ENCODE assay signal across 9 cellular contexts in the genomic region with DNA sequence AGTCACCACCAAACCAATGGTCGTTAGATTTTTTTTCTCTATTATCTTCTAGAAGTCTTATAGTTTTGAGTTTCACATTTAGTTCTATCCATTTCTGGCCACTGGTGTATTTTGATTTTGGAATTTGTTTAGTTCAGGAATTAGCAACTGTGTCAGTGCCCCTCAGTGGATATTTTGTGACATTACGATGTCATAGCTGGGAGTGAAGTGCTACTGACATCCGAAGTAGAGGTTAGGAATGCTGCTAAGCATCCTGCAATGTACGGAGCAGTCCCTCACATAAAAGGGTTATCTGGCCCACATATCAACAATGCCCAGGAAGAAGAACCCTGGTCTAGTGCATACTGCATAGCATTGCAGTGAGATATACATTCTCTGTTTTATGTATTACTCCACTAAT.
DNase-seq lines count a peak whose midpoint lies in the region; ATAC-seq and TF ChIP-seq lines count a peak whose summit lies in the region.
"Had no signal": no experiment of that assay in that cellular context is flagged by ENCODE, and none has a peak within 500 bp of the region (broad histone marks: within the 10 kb centered on the region; RNA-seq: fewer than 3 reads in every experiment).

No MANE protein-coding gene starts in this region.

- H3K4me2 ChIP-seq in GM23338 (no peak overlapping the region), SK-N-SH (no peak overlapping the region)

- H3K27ac ChIP-seq in GM23338 (ENCODE audit: low read depth) (no peak overlapping the region), SK-N-SH (ENCODE audit: low read depth in 2 of 2, low read length in 1 of 2) (no peak overlapping the region)

- no peak for ATAC-seq in GM23338
- ATAC-seq in GM18511 (IDR thresholded peaks at IDR 0.05; ENCODE audit: unreplicated experiment): no peak
- no peak for ATAC-seq in HG02885 (IDR thresholded peaks at IDR 0.05; ENCODE audit: poor library complexity, unreplicated experiment)
- ATAC-seq in HG03378 (IDR thresholded peaks at IDR 0.05; ENCODE audit: unreplicated experiment): no peak
- no peak for ATAC-seq in HG02970 (IDR thresholded peaks at IDR 0.05; ENCODE audit: low FRiP score, unreplicated experiment)

- H3F3A ChIP-seq in GM23338 (replicated peaks; ENCODE audit: low read depth) (no peaks in the 10 kb centered on the region), SK-N-SH (replicated peaks; ENCODE audit: insufficient read depth) (no peaks in the 10 kb centered on the region)

- no peak overlapping the region for H3K4me3 Mint-ChIP-seq in GM23338

- no peak overlapping the region for H2AFZ ChIP-seq in GM23338
- no peak overlapping the region for H2AFZ ChIP-seq in SK-N-SH (ENCODE audit: low read depth)

- no peaks in the 10 kb centered on the region for H3K27me3 ChIP-seq in GM23338 (ENCODE audit: insufficient read depth)
- no peaks in the 10 kb centered on the region for H3K27me3 ChIP-seq in SK-N-SH (ENCODE audit: insufficient read depth)

- peaks cover 19% of the 10 kb centered on the region for H3K9me3 Mint-ChIP-seq in GM23338

- no peaks in the 10 kb centered on the region for H4K20me1 ChIP-seq in GM23338 (replicated peaks; ENCODE audit: insufficient read depth)
- no peaks in the 10 kb centered on the region for H4K20me1 ChIP-seq in SK-N-SH (ENCODE audit: insufficient read depth)

- peaks cover 14% of the 10 kb centered on the region for H3K36me3 Mint-ChIP-seq in GM23338 (ENCODE audit: low read depth)

- no peak overlapping the region for H3K9ac ChIP-seq in SK-N-SH

- peak; percentile 72 for TF ChIP-seq RAD21 in SK-N-SH (IDR thresholded peaks at IDR 0.05; ENCODE audit: low read length)

- CTCF ChIA-PET in SK-N-SH (lab: Yijun Ruan, JAX): interaction anchor here (0.7 to 1.4 kb wide), 4 partner anchors 660 to 1031 kb away, joined by 3 to 4 read pairs (median 3); no protein-coding TSS in a partner anchor

- no peaks in the 10 kb centered on the region for H3K9me2 ChIP-seq in GM23338 (ENCODE audit: insufficient read depth)
- H3K9me2 ChIP-seq in SK-N-SH: no peaks in the 10 kb centered on the region

- H3K79me2 ChIP-seq in GM23338 (replicated peaks; ENCODE audit: insufficient read depth): no peaks in the 10 kb centered on the region
- no peaks in the 10 kb centered on the region for H3K79me2 ChIP-seq in SK-N-SH (ENCODE audit: insufficient read depth)

- peak; percentile 30 for TF ChIP-seq CTCF in AG09309 (IDR thresholded peaks at IDR 0.05; ENCODE audit: control insufficient read depth, insufficient read depth, low read depth, low read length, missing control alignments)
- peak; percentile 23 to 39; a peak in 3 of 4 replicates for TF ChIP-seq CTCF in GM23338 (conservative IDR thresholded peaks at IDR 0.05; ENCODE audit: low read depth in 2 of 2)
- TF ChIP-seq CTCF in SK-N-SH (IDR thresholded peaks at IDR 0.05): peak; percentile 44

- no peaks in the 10 kb centered on the region for H3K4me1 ChIP-seq in GM23338 (ENCODE audit: insufficient read depth)
- no peaks in the 10 kb centered on the region for H3K4me1 ChIP-seq in SK-N-SH (ENCODE audit: control insufficient read depth in 1 of 2, insufficient read depth in 2 of 2, low read depth in 1 of 2, low read length in 1 of 2)

- DNase-seq in AG09309 (ENCODE audit: low read depth) (no peak), GM23338 (ENCODE audit: low spot score) (peak; percentile 15), SK-N-SH (peak; percentile 30), kidney tubule cell (ENCODE audit: low spot score) (peak; percentile 37)
- DNase-seq: T-helper 1 cell had no signal

- no peak overlapping the region for H3K4me3 ChIP-seq in AG09309 (ENCODE audit: control insufficient read depth, low read depth, low read length)
- H3K4me3 ChIP-seq in GM23338: no peak overlapping the region
- H3K4me3 ChIP-seq in SK-N-SH (ENCODE audit: low read depth in 2 of 2, low read length in 1 of 2): no peak overlapping the region

- TF ChIP-seq EP300 in SK-N-SH (IDR thresholded peaks at IDR 0.05; ENCODE audit: borderline replicate concordance in 1 of 2, low read depth in 1 of 2, low read length in 1 of 2): no peak

- no peak overlapping the region for H3K27ac Mint-ChIP-seq in GM23338

- H3K36me3 ChIP-seq in GM23338 (ENCODE audit: insufficient read depth): no peaks in the 10 kb centered on the region
- no peaks in the 10 kb centered on the region for H3K36me3 ChIP-seq in SK-N-SH (replicated peaks in 1 of 2; ENCODE audit: control insufficient read depth in 1 of 2, insufficient read depth in 2 of 2, low read length in 1 of 2)

- H3K9me3 ChIP-seq in SK-N-SH: no peaks in the 10 kb centered on the region

- POLR2A ChIA-PET in SK-N-SH (lab: Yijun Ruan, JAX): no interaction called here

- peaks cover 2% of the 10 kb centered on the region for H3K27me3 Mint-ChIP-seq in GM23338 (ENCODE audit: insufficient read depth, low read depth, poor library complexity)

- 12% methylated on average over 4 of the region's 4 CpGs for WGBS in SK-N-SH (ENCODE audit: low lambda C conversion rate)

- no peaks in the 10 kb centered on the region for H3K4me1 Mint-ChIP-seq in GM23338

TF ChIP-seq in GM23338, 12 proteins besides CTCF, POLR2A, EP300 and RAD21:
- no peak for TF ChIP-seq EZH2 (IDR thresholded peaks at IDR 0.05; ENCODE audit: low read depth, unreplicated experiment)
- no peak for TF ChIP-seq JUNB (IDR thresholded peaks at IDR 0.05; ENCODE audit: unreplicated experiment)

TF ChIP-seq in SK-N-SH, 30 proteins besides CTCF, POLR2A, EP300 and RAD21:
- TF ChIP-seq SMC3 (IDR thresholded peaks at IDR 0.05; ENCODE audit: low read depth, low read length): peak; percentile 46
- TF ChIP-seq, protein P1, sequence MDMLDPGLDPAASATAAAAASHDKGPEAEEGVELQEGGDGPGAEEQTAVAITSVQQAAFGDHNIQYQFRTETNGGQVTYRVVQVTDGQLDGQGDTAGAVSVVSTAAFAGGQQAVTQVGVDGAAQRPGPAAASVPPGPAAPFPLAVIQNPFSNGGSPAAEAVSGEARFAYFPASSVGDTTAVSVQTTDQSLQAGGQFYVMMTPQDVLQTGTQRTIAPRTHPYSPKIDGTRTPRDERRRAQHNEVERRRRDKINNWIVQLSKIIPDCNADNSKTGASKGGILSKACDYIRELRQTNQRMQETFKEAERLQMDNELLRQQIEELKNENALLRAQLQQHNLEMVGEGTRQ (IDR thresholded peaks at IDR 0.05; ENCODE audit: borderline replicate concordance, low read depth, low read length): no peak
TF ChIP-seq in SK-N-SH: peak in this region for 1.
